Comparison of ENCODE assay signal across 15 cellular contexts in genomic region chr1:118949317-118949716, GRCh38. TPM values are rescaled to one million over a fixed set of nuclear protein-coding genes. Genes with fewer than 3 reads are reported as not detected.
DNase-seq lines count a peak whose midpoint lies in the region.
"Had no signal": no experiment of that assay in that cellular context is flagged by ENCODE, and none has a peak within 500 bp of the region (broad histone marks: within the 10 kb centered on the region; RNA-seq: fewer than 3 reads in every experiment).

No MANE protein-coding gene starts in this region.

- DNase-seq in HK-2 (ENCODE audit: unreplicated experiment) (peak; percentile 60), astrocyte of the hippocampus (ENCODE audit: low read depth, low spot score) (peak; percentile 41), mesenchymal stem cell (no peak), NCI-H2196 (lab: John Stamatoyannopoulos, UW; ENCODE audit: unreplicated experiment) (no peak), COLO668 (lab: John Stamatoyannopoulos, UW; ENCODE audit: unreplicated experiment) (no peak)
- no peak for DNase-seq in T-helper 2 cell treated with Interferon-gamma antibody and Interleukin-4, amounts not matched to agents 5 μg/mL and 100 μg/mL, for 36 hours (ENCODE audit: low spot score)
- DNase-seq in activated T-helper 1 cell treated with anti-CD3 and anti-CD28 coated beads, Interleukin-12 subunit alpha, Interleukin-12 subunit beta, Interleukin-2, Interleukin-4 antibody, amounts not matched to agents 30 ng/mL and 10 ng/mL and 1 ng/mL, durations not matched to agents 14 hours and 24 hours and 36 hours (ENCODE audit: low spot score), result no peak
- DNase-seq: activated effector memory CD4-positive, alpha-beta T cell treated with anti-CD3 and anti-CD28 coated beads, Interleukin-2, amount 50 U/mL, for 16 hours; DND-41; NCI-H2171 treated with DMSO at 0.1 percent for 48 hours; ovary; substantia nigra had no signal

- H4K91ac ChIP-seq in mesenchymal stem cell (ENCODE audit: low read length), result no peak overlapping the region

- no peak overlapping the region for H3K4ac ChIP-seq in mesenchymal stem cell (ENCODE audit: low read depth in 1 of 2, low read length in 2 of 2)

- no peak overlapping the region for H2BK15ac ChIP-seq in mesenchymal stem cell (ENCODE audit: low read depth, poor library complexity, severe bottlenecking)

- intact Hi-C loops in activated T-helper 1 cell treated with anti-CD3 and anti-CD28 coated beads, Interleukin-12 subunit alpha, Interleukin-12 subunit beta, Interleukin-2, Interleukin-4 antibody, amounts not matched to agents 30 ng/mL and 10 ng/mL and 1 ng/mL, durations not matched to agents 14 hours and 24 hours and 36 hours (cut with micrococcal nuclease), result no loop called here

- H3K36me3 ChIP-seq in BLaER1 (no peaks in the 10 kb centered on the region), mesenchymal stem cell (ENCODE audit: control insufficient read depth in 1 of 2, insufficient read depth in 2 of 2, low read depth in 1 of 2, low read length in 2 of 2) (peaks cover 0 to 3% of the 10 kb centered on the region in 2 experiments)
- H3K36me3 ChIP-seq: ovary had no signal

- no peaks in the 10 kb centered on the region for H4K20me1 ChIP-seq in BLaER1

- peaks cover 12% of the 10 kb centered on the region for H3K79me1 ChIP-seq in mesenchymal stem cell (replicated peaks; ENCODE audit: low read length, poor library complexity, severe bottlenecking)

- H3K36me3 Mint-ChIP-seq in T-helper 2 cell treated with Interferon-gamma antibody and Interleukin-4, amounts not matched to agents 5 μg/mL and 100 μg/mL, for 36 hours (ENCODE audit: low read depth), result no peaks in the 10 kb centered on the region
- no peaks in the 10 kb centered on the region for H3K36me3 Mint-ChIP-seq in activated T-helper 1 cell treated with anti-CD3 and anti-CD28 coated beads, Interleukin-12 subunit alpha, Interleukin-12 subunit beta, Interleukin-2, Interleukin-4 antibody, amounts not matched to agents 30 ng/mL and 10 ng/mL and 1 ng/mL, durations not matched to agents 14 hours and 24 hours and 36 hours (ENCODE audit: low read depth)

- no peak overlapping the region for H2AK5ac ChIP-seq in mesenchymal stem cell (ENCODE audit: low read length, severe bottlenecking)

- H4K8ac ChIP-seq in mesenchymal stem cell (ENCODE audit: low read length), result no peak overlapping the region

- H3K27ac ChIP-seq in BLaER1 (no peak overlapping the region), mesenchymal stem cell (ENCODE audit: low read length, poor library complexity, severe bottlenecking) (peak overlapping the region; percentile 63)
- H3K27ac ChIP-seq: body of pancreas, ovary, SK-N-MC had no signal

- WGBS in mesenchymal stem cell, result 58% methylated on average over 2 of the region's 2 CpGs

- no peaks in the 10 kb centered on the region for H3K4me1 Mint-ChIP-seq in T-helper 2 cell treated with Interferon-gamma antibody and Interleukin-4, amounts not matched to agents 5 μg/mL and 100 μg/mL, for 36 hours (ENCODE audit: low read depth)
- H3K4me1 Mint-ChIP-seq in activated T-helper 1 cell treated with anti-CD3 and anti-CD28 coated beads, Interleukin-12 subunit alpha, Interleukin-12 subunit beta, Interleukin-2, Interleukin-4 antibody, amounts not matched to agents 30 ng/mL and 10 ng/mL and 1 ng/mL, durations not matched to agents 14 hours and 24 hours and 36 hours (ENCODE audit: low read depth), result no peaks in the 10 kb centered on the region

- H3K27me3 ChIP-seq in BLaER1 (no peaks in the 10 kb centered on the region), mesenchymal stem cell (ENCODE audit: control insufficient read depth in 1 of 2, insufficient read depth in 1 of 2, low read length in 2 of 2) (no peaks in the 10 kb centered on the region)
- H3K27me3 ChIP-seq: body of pancreas, ovary had no signal

- H3K23ac ChIP-seq in mesenchymal stem cell (ENCODE audit: low read length in 2 of 2), result no peak overlapping the region

- no peak overlapping the region for H2BK12ac ChIP-seq in mesenchymal stem cell (ENCODE audit: low read length in 2 of 2)

- H3K9me3 ChIP-seq in BLaER1 (no peaks in the 10 kb centered on the region), mesenchymal stem cell (ENCODE audit: control insufficient read depth, low read length) (no peaks in the 10 kb centered on the region)
- H3K9me3 ChIP-seq: body of pancreas, ovary had no signal

- H3K4me3 Mint-ChIP-seq in T-helper 2 cell treated with Interferon-gamma antibody and Interleukin-4, amounts not matched to agents 5 μg/mL and 100 μg/mL, for 36 hours, result no peak overlapping the region
- no peak overlapping the region for H3K4me3 Mint-ChIP-seq in activated T-helper 1 cell treated with anti-CD3 and anti-CD28 coated beads, Interleukin-12 subunit alpha, Interleukin-12 subunit beta, Interleukin-2, Interleukin-4 antibody, amounts not matched to agents 30 ng/mL and 10 ng/mL and 1 ng/mL, durations not matched to agents 14 hours and 24 hours and 36 hours

- H3K18ac ChIP-seq in mesenchymal stem cell (ENCODE audit: low read depth in 1 of 2, low read length in 2 of 2), result no peak overlapping the region

- H3K4me2 ChIP-seq in BLaER1 (peak overlapping the region; percentile 18), mesenchymal stem cell (ENCODE audit: low read length, poor library complexity, severe bottlenecking) (no peak overlapping the region)

- H2BK5ac ChIP-seq in mesenchymal stem cell (ENCODE audit: low read depth, low read length, poor library complexity, severe bottlenecking), result no peak overlapping the region

- H3K27ac Mint-ChIP-seq in T-helper 2 cell treated with Interferon-gamma antibody and Interleukin-4, amounts not matched to agents 5 μg/mL and 100 μg/mL, for 36 hours, result no peak overlapping the region
- no peak overlapping the region for H3K27ac Mint-ChIP-seq in activated T-helper 1 cell treated with anti-CD3 and anti-CD28 coated beads, Interleukin-12 subunit alpha, Interleukin-12 subunit beta, Interleukin-2, Interleukin-4 antibody, amounts not matched to agents 30 ng/mL and 10 ng/mL and 1 ng/mL, durations not matched to agents 14 hours and 24 hours and 36 hours

- no peak overlapping the region for H2BK120ac ChIP-seq in mesenchymal stem cell (ENCODE audit: low read depth, low read length)

- no peak overlapping the region for H3K14ac ChIP-seq in mesenchymal stem cell (ENCODE audit: low read length in 2 of 2)

- H3K4me3 ChIP-seq in BLaER1, result no peak overlapping the region
- H3K4me3 ChIP-seq in mesenchymal stem cell (ENCODE audit: insufficient read depth in 1 of 2, low read depth in 1 of 2, low read length in 2 of 2), result no peak overlapping the region
- H3K4me3 ChIP-seq: body of pancreas, ovary, SK-N-MC had no signal

- H3K4me1 ChIP-seq in BLaER1 (peaks cover 8% of the 10 kb centered on the region), mesenchymal stem cell (ENCODE audit: control insufficient read depth, insufficient read depth, low read depth, low read length) (peaks cover 23% of the 10 kb centered on the region)
- H3K4me1 ChIP-seq: body of pancreas had no signal

- H3K9ac ChIP-seq in BLaER1, result no peak overlapping the region
- H3K9ac ChIP-seq in mesenchymal stem cell (ENCODE audit: low read length), result no peak overlapping the region

- no peaks in the 10 kb centered on the region for H3K9me3 Mint-ChIP-seq in T-helper 2 cell treated with Interferon-gamma antibody and Interleukin-4, amounts not matched to agents 5 μg/mL and 100 μg/mL, for 36 hours
- H3K9me3 Mint-ChIP-seq in activated T-helper 1 cell treated with anti-CD3 and anti-CD28 coated beads, Interleukin-12 subunit alpha, Interleukin-12 subunit beta, Interleukin-2, Interleukin-4 antibody, amounts not matched to agents 30 ng/mL and 10 ng/mL and 1 ng/mL, durations not matched to agents 14 hours and 24 hours and 36 hours, result no peaks in the 10 kb centered on the region

- no peak overlapping the region for H2AFZ ChIP-seq in mesenchymal stem cell (ENCODE audit: low read depth, low read length)

- H3K27me3 Mint-ChIP-seq in T-helper 2 cell treated with Interferon-gamma antibody and Interleukin-4, amounts not matched to agents 5 μg/mL and 100 μg/mL, for 36 hours (ENCODE audit: low read depth), result no peaks in the 10 kb centered on the region
- H3K27me3 Mint-ChIP-seq in activated T-helper 1 cell treated with anti-CD3 and anti-CD28 coated beads, Interleukin-12 subunit alpha, Interleukin-12 subunit beta, Interleukin-2, Interleukin-4 antibody, amounts not matched to agents 30 ng/mL and 10 ng/mL and 1 ng/mL, durations not matched to agents 14 hours and 24 hours and 36 hours (ENCODE audit: insufficient read depth), result peaks cover 2% of the 10 kb centered on the region

RNA-seq across cellular contexts. Expression of gene TBX15, which starts 38.8 kb away (rescaled TPM):
- polyA plus RNA-seq in mesenchymal stem cell (2013, experiment 1 of 2), result 0.15 TPM
- 0.15 TPM for polyA plus RNA-seq in mesenchymal stem cell (2013, experiment 2 of 2)
- total RNA-seq in activated T-helper 1 cell treated with anti-CD3 and anti-CD28 coated beads, Interleukin-12 subunit alpha, Interleukin-12 subunit beta, Interleukin-2, Interleukin-4 antibody, amounts not matched to agents 30 ng/mL and 10 ng/mL and 1 ng/mL, durations not matched to agents 14 hours and 24 hours and 36 hours, result not detected in 2 replicates
- total RNA-seq: body of pancreas had no signal

Comparison
In these comparisons a context has a peak if more than half of its experiments do, and no peak if none do; other contexts are left out.
1. DNase-seq: peak in HK-2 (single experiment) and astrocyte of the hippocampus (single experiment); none in mesenchymal stem cell (single experiment), NCI-H2196 (single experiment), COLO668 (single experiment), T-helper 2 cell treated with Interferon-gamma antibody and Interleukin-4, amounts not matched to agents 5 μg/mL and 100 μg/mL, for 36 hours (single experiment) and activated T-helper 1 cell treated with anti-CD3 and anti-CD28 coated beads, Interleukin-12 subunit alpha, Interleukin-12 subunit beta, Interleukin-2, Interleukin-4 antibody, amounts not matched to agents 30 ng/mL and 10 ng/mL and 1 ng/mL, durations not matched to agents 14 hours and 24 hours and 36 hours (single experiment).